In genomic region chr1:178650950-178651461, GRCh38 we compare ENCODE assay signal across 15 cellular contexts.
DNase-seq lines count a peak whose midpoint lies in the region; ATAC-seq and TF ChIP-seq lines count a peak whose summit lies in the region.
"Had no signal": no experiment of that assay in that cellular context is flagged by ENCODE, and none has a peak within 500 bp of the region (broad histone marks: within the 10 kb centered on the region; RNA-seq: fewer than 3 reads in every experiment).

No MANE protein-coding gene starts in this region.

- TF ChIP-seq CTCF in choroid plexus epithelial cell (conservative IDR thresholded peaks at IDR 0.05; ENCODE audit: low read depth, low read length) (no peak), mesothelial cell of epicardium (IDR thresholded peaks at IDR 0.05; ENCODE audit: unreplicated experiment) (no peak)

- no peak overlapping the region for H3K4me3 Mint-ChIP-seq in mesothelial cell of epicardium
- no peak overlapping the region for H3K4me3 Mint-ChIP-seq in activated T-helper 2 cell treated with anti-CD3 and anti-CD28 coated beads, Interferon-gamma antibody, Interleukin-2, Interleukin-4, amounts not matched to agents 10 μg/mL and 5 μg/mL and 100 μg/mL, durations not matched to agents 14 hours and 24 hours and 36 hours (ENCODE audit: low read depth)
- H3K4me3 Mint-ChIP-seq in effector memory CD8-positive, alpha-beta T cell, result no peak overlapping the region
- H3K4me3 Mint-ChIP-seq: activated T-cell treated with anti-CD3 and anti-CD28 coated beads, Interleukin-2, amount 50 U/mL, for 4 hours had no signal

- H3K4me3 ChIP-seq in choroid plexus epithelial cell (ENCODE audit: low read depth, low read length), result no peak overlapping the region
- H3K4me3 ChIP-seq: SJSA1 had no signal

- H3K4me1 Mint-ChIP-seq in mesothelial cell of epicardium, result peaks cover 29% of the 10 kb centered on the region
- H3K4me1 Mint-ChIP-seq in activated T-helper 2 cell treated with anti-CD3 and anti-CD28 coated beads, Interferon-gamma antibody, Interleukin-2, Interleukin-4, amounts not matched to agents 10 μg/mL and 5 μg/mL and 100 μg/mL, durations not matched to agents 14 hours and 24 hours and 36 hours (ENCODE audit: low read depth), result no peaks in the 10 kb centered on the region
- no peaks in the 10 kb centered on the region for H3K4me1 Mint-ChIP-seq in effector memory CD8-positive, alpha-beta T cell (ENCODE audit: low read depth in 2 of 2)

- DNase-seq in AG08395 (ENCODE audit: low spot score), result peak; percentile 45
- DNase-seq in LoVo (ENCODE audit: low spot score), result peak; percentile 71
- peak; percentile 27 for DNase-seq in choroid plexus epithelial cell (ENCODE audit: low read depth)
- DNase-seq in mesothelial cell of epicardium (ENCODE audit: low spot score in 2 of 2, unreplicated experiment in 2 of 2), result no peak
- DNase-seq in activated T-helper 2 cell treated with anti-CD3 and anti-CD28 coated beads, Interferon-gamma antibody, Interleukin-2, Interleukin-4, amounts not matched to agents 10 μg/mL and 5 μg/mL and 100 μg/mL, durations not matched to agents 14 hours and 24 hours and 36 hours (ENCODE audit: low spot score), result no peak
- DNase-seq in effector memory CD8-positive, alpha-beta T cell, result no peak
- DNase-seq: activated T-cell treated with anti-CD3 and anti-CD28 coated beads, Interleukin-2, amount 50 U/mL, for 4 hours; BE2C; NCI-H1048; NCI-H510A treated with DMSO at 0.1 percent for 48 hours; stimulated activated CD4-positive, alpha-beta T cell treated with anti-CD3 and anti-CD28 coated beads, Interleukin-15, amount 100 ng/mL, for 24 hours had no signal

- H3K36me3 Mint-ChIP-seq in mesothelial cell of epicardium, result no peaks in the 10 kb centered on the region
- H3K36me3 Mint-ChIP-seq in activated T-helper 2 cell treated with anti-CD3 and anti-CD28 coated beads, Interferon-gamma antibody, Interleukin-2, Interleukin-4, amounts not matched to agents 10 μg/mL and 5 μg/mL and 100 μg/mL, durations not matched to agents 14 hours and 24 hours and 36 hours (ENCODE audit: low read depth), result no peaks in the 10 kb centered on the region
- H3K36me3 Mint-ChIP-seq in effector memory CD8-positive, alpha-beta T cell (ENCODE audit: insufficient read depth), result peaks cover 3% of the 10 kb centered on the region

- H3K9me3 Mint-ChIP-seq in mesothelial cell of epicardium, result no peaks in the 10 kb centered on the region
- no peaks in the 10 kb centered on the region for H3K9me3 Mint-ChIP-seq in activated T-helper 2 cell treated with anti-CD3 and anti-CD28 coated beads, Interferon-gamma antibody, Interleukin-2, Interleukin-4, amounts not matched to agents 10 μg/mL and 5 μg/mL and 100 μg/mL, durations not matched to agents 14 hours and 24 hours and 36 hours
- peaks cover 0 to 2% of the 10 kb centered on the region in 2 donors for H3K9me3 Mint-ChIP-seq in effector memory CD8-positive, alpha-beta T cell
- H3K9me3 Mint-ChIP-seq: activated T-cell treated with anti-CD3 and anti-CD28 coated beads, Interleukin-2, amount 50 U/mL, for 4 hours had no signal

- ATAC-seq in HG03135 (IDR thresholded peaks at IDR 0.05; ENCODE audit: unreplicated experiment) (no peak), HG02981 (IDR thresholded peaks at IDR 0.05; ENCODE audit: unreplicated experiment) (no peak)
- ATAC-seq in effector memory CD8-positive, alpha-beta T cell (replicated peaks), result no peak
- ATAC-seq: activated CD4-positive, CD25-positive, alpha-beta regulatory T cell treated with anti-CD3 and anti-CD28 coated beads, Interleukin-2, amount 50 U/mL, for 24 hours; activated T-cell treated with anti-CD3 and anti-CD28 coated beads, Interleukin-2, amount 50 U/mL, for 4 hours had no signal

- no peaks in the 10 kb centered on the region for H3K27me3 Mint-ChIP-seq in mesothelial cell of epicardium (ENCODE audit: low read depth)
- H3K27me3 Mint-ChIP-seq in activated T-helper 2 cell treated with anti-CD3 and anti-CD28 coated beads, Interferon-gamma antibody, Interleukin-2, Interleukin-4, amounts not matched to agents 10 μg/mL and 5 μg/mL and 100 μg/mL, durations not matched to agents 14 hours and 24 hours and 36 hours (ENCODE audit: low read depth), result no peaks in the 10 kb centered on the region
- peaks cover 23 to 35% of the 10 kb centered on the region in 2 donors for H3K27me3 Mint-ChIP-seq in effector memory CD8-positive, alpha-beta T cell

- intact Hi-C loops in activated T-helper 2 cell treated with anti-CD3 and anti-CD28 coated beads, Interferon-gamma antibody, Interleukin-2, Interleukin-4, amounts not matched to agents 10 μg/mL and 5 μg/mL and 100 μg/mL, durations not matched to agents 14 hours and 24 hours and 36 hours (cut with micrococcal nuclease), result no loop called here

- peak overlapping the region; percentile 11 for H3K27ac Mint-ChIP-seq in mesothelial cell of epicardium
- no peak overlapping the region for H3K27ac Mint-ChIP-seq in activated T-helper 2 cell treated with anti-CD3 and anti-CD28 coated beads, Interferon-gamma antibody, Interleukin-2, Interleukin-4, amounts not matched to agents 10 μg/mL and 5 μg/mL and 100 μg/mL, durations not matched to agents 14 hours and 24 hours and 36 hours
- H3K27ac Mint-ChIP-seq in effector memory CD8-positive, alpha-beta T cell, result no peak overlapping the region

Comparison
In these comparisons a context has a peak if more than half of its experiments do, and no peak if none do; other contexts are left out.
1. DNase-seq: peak in AG08395 (single experiment), LoVo (single experiment) and choroid plexus epithelial cell (single experiment); none in mesothelial cell of epicardium (0 of 2), activated T-helper 2 cell treated with anti-CD3 and anti-CD28 coated beads, Interferon-gamma antibody, Interleukin-2, Interleukin-4, amounts not matched to agents 10 μg/mL and 5 μg/mL and 100 μg/mL, durations not matched to agents 14 hours and 24 hours and 36 hours (single experiment) and effector memory CD8-positive, alpha-beta T cell (0 of 3).